In genomic region chr9:134239130-134239888, GRCh38 we compare ENCODE assay signal across 28 cellular contexts.
"Had no signal": no experiment of that assay in that cellular context is flagged by ENCODE, and none has a peak within 500 bp of the region (broad histone marks: within the 10 kb centered on the region; RNA-seq: fewer than 3 reads in every experiment).

No MANE protein-coding gene starts in this region.

- H3K4me2 ChIP-seq: smooth muscle cell had no signal

- H3K4me1 ChIP-seq: parathyroid adenoma, uterus had no signal

- H3K27ac Mint-ChIP-seq: memory B cell; mesothelial cell of epicardium; natural killer cell treated with Interleukin-12 subunit alpha and Interleukin-12 subunit beta and Interleukin-15 and Interleukin-18, amount 100 ng/mL, for 72 hours; progenitor cell of endocrine pancreas; stimulated activated memory B cell treated with anti-CD40 and anti-IgM and Interleukin-4, amounts not matched to agents 10 μg/mL and 1 μg/mL and 100 μg/mL, for 72 hours had no signal

- H3K9me3 ChIP-seq: esophagus squamous epithelium, mucosa of descending colon, thoracic aorta, transverse colon, upper lobe of right lung, uterus had no signal

- DNase-seq: cortex of kidney; effector memory CD8-positive, alpha-beta T cell; erythroblast; esophagus squamous epithelium; foreskin melanocyte; glutamatergic neuron; mucosa of descending colon; naive B cell; stimulated activated CD4-positive, alpha-beta T cell treated with anti-CD3 and anti-CD28 coated beads, Interleukin-12 subunit alpha, Interleukin-12 subunit beta, amount 100 ng/mL, for 4 hours; stimulated activated CD4-positive, alpha-beta T cell treated with anti-CD3 and anti-CD28 coated beads, Interleukin-2, amount 100 ng/mL, for 24 hours; stimulated activated CD4-positive, alpha-beta T cell treated with anti-CD3 and anti-CD28 coated beads, Interleukin-4, amount 100 ng/mL, for 24 hours; stimulated activated naive CD8-positive, alpha-beta T cell treated with anti-CD3 and anti-CD28 coated beads, Interleukin-15, Interleukin-2, amounts not matched to agents 100 U/mL and 50 U/mL, for 24 hours; substantia nigra; transverse colon; upper lobe of right lung; uterus had no signal

- ATAC-seq: effector memory CD8-positive, alpha-beta T cell; left lobe of liver; mucosa of descending colon; natural killer cell treated with Interleukin-12 subunit alpha and Interleukin-12 subunit beta and Interleukin-15 and Interleukin-18, amount 100 ng/mL, for 72 hours; sciatic nerve; stimulated activated memory B cell treated with anti-CD40 and anti-IgM and Interleukin-4, amounts not matched to agents 10 μg/mL and 1 μg/mL and 100 μg/mL, for 72 hours; stimulated activated naive CD8-positive, alpha-beta T cell treated with anti-CD3 and anti-CD28 coated beads, Interleukin-15, Interleukin-2, amounts not matched to agents 100 U/mL and 50 U/mL, for 24 hours; upper lobe of right lung had no signal

- H3K9ac ChIP-seq: parathyroid adenoma had no signal

- H3K36me3 Mint-ChIP-seq: memory B cell; mesothelial cell of epicardium; naive B cell; natural killer cell treated with Interleukin-12 subunit alpha and Interleukin-12 subunit beta and Interleukin-15 and Interleukin-18, amount 100 ng/mL, for 72 hours; stimulated activated memory B cell treated with anti-CD40 and anti-IgM and Interleukin-4, amounts not matched to agents 10 μg/mL and 1 μg/mL and 100 μg/mL, for 72 hours had no signal

- H3K27ac ChIP-seq: esophagus squamous epithelium, parathyroid adenoma, thoracic aorta, transverse colon, upper lobe of right lung, uterus had no signal

- H3K4me3 ChIP-seq: esophagus squamous epithelium, lung, mucosa of descending colon, smooth muscle cell, thoracic aorta, transverse colon, upper lobe of right lung, uterus had no signal

- H3K9me3 Mint-ChIP-seq: effector memory CD8-positive, alpha-beta T cell; memory B cell; mesothelial cell of epicardium; natural killer cell treated with Interleukin-12 subunit alpha and Interleukin-12 subunit beta and Interleukin-15 and Interleukin-18, amount 100 ng/mL, for 72 hours; neural crest cell; stimulated activated memory B cell treated with anti-CD40 and anti-IgM and Interleukin-4, amounts not matched to agents 10 μg/mL and 1 μg/mL and 100 μg/mL, for 72 hours had no signal

- H3K27me3 ChIP-seq: upper lobe of right lung, uterus had no signal

- H3K36me3 ChIP-seq: esophagus squamous epithelium, thoracic aorta, transverse colon, upper lobe of right lung, uterus had no signal

- H3K4me3 Mint-ChIP-seq: effector memory CD8-positive, alpha-beta T cell; memory B cell; mesothelial cell of epicardium; natural killer cell treated with Interleukin-12 subunit alpha and Interleukin-12 subunit beta and Interleukin-15 and Interleukin-18, amount 100 ng/mL, for 72 hours; neural crest cell; stimulated activated memory B cell treated with anti-CD40 and anti-IgM and Interleukin-4, amounts not matched to agents 10 μg/mL and 1 μg/mL and 100 μg/mL, for 72 hours had no signal
